Comparison of ENCODE assay signal across 10 cellular contexts in the genomic region with DNA sequence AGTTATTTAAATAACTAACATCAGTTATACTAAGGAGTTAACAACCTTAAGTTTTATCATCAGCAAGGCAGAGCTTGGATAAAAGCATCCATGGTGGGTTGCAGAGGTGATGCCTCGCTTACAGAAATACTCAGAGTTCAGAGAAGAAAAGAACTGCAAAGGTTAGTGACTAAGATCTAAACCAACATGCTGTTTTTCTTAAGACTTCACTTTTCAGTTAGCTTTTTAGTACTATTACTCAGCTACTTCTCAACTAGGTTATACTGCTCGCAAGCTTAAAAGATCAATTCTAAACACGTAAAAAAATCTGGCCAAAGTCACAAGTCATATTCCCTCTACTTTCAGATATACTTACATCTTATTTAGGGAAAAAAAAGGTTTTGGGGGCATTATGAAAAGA. TPM values are rescaled to one million over a fixed set of nuclear protein-coding genes. Genes with fewer than 3 reads are reported as not detected.
A peak's percentile ranks its signal among the peaks of the same experiment; 100 is the strongest.
DNase-seq lines count a peak whose midpoint lies in the region; ATAC-seq and TF ChIP-seq lines count a peak whose summit lies in the region.
"Had no signal": no experiment of that assay in that cellular context is flagged by ENCODE, and none has a peak within 500 bp of the region (broad histone marks: within the 10 kb centered on the region; RNA-seq: fewer than 3 reads in every experiment).

No MANE protein-coding gene starts in this region.

- H3K36me3 ChIP-seq in BJ (ENCODE audit: control insufficient read depth, insufficient read depth, low read length) = peaks cover 3% of the 10 kb centered on the region; the same call in 1 of the 2 replicates
- H3K36me3 ChIP-seq in HEK293 (ENCODE audit: control insufficient read depth in 2 of 2, insufficient read depth in 1 of 2, low read length in 2 of 2) = peaks cover 17 to 20% of the 10 kb centered on the region in 2 experiments; a peak in 2 of 3 replicates

- intact Hi-C loops in natural killer cell (cut with micrococcal nuclease) = loop anchor here (5.0 kb wide), 1 partner anchor 273 kb away; the partner anchor contains the start of genes FAM216A and GPN3

- H3K4me3 ChIP-seq in BJ (ENCODE audit: low read depth, low read length) = 0 out of 2 replicates have a peak overlapping the region, but pooled peaks have one; percentile 2
- H3K4me3 ChIP-seq in HEK293 (ENCODE audit: low read depth, low read length) = no peak overlapping the region
- peak overlapping the region; percentile 5 for H3K4me3 ChIP-seq in astrocyte of the cerebellum (ENCODE audit: low read depth, low read length)

- H3K36me3 Mint-ChIP-seq in natural killer cell = peaks cover 7% of the 10 kb centered on the region

- no peaks in the 10 kb centered on the region for H3K27me3 Mint-ChIP-seq in natural killer cell (ENCODE audit: low read depth in 2 of 2)

- ATAC-seq in natural killer cell (no peak), GM19328 (IDR thresholded peaks at IDR 0.05; ENCODE audit: unreplicated experiment) (no peak)

- H3K9me3 Mint-ChIP-seq in natural killer cell = no peaks in the 10 kb centered on the region

- peak overlapping the region; percentile 95 to 96 for H3K27ac Mint-ChIP-seq in natural killer cell

- POLR2A ChIA-PET in BJ (lab: Charles Lee) (interaction anchor here (0.5 kb wide), 1 partner anchor 64 kb away, joined by 4 read pairs; no protein-coding TSS in a partner anchor), HEK293 (lab: Yijun Ruan, JAX) (no interaction called here)

- no peaks in the 10 kb centered on the region for H3K9me3 ChIP-seq in HEK293 (ENCODE audit: control insufficient read depth, insufficient read depth, low read depth, low read length)

- CTCF ChIA-PET in BJ (lab: Yijun Ruan, JAX) = interaction anchor here (0.6 to 0.7 kb wide), 2 partner anchors 9 to 1216 kb away, joined by 3 read pairs; no protein-coding TSS in a partner anchor
- CTCF ChIA-PET in HEK293 (lab: Yijun Ruan, JAX) = interaction anchor here (0.5 to 2.3 kb wide), 5 partner anchors 28 to 529 kb away, joined by 3 to 7 read pairs (median 3); no protein-coding TSS in a partner anchor

- H3K4me3 Mint-ChIP-seq in natural killer cell = peak overlapping the region; percentile 70

- DNase-seq in BJ (ENCODE audit: low read depth) (no peak), astrocyte of the cerebellum (ENCODE audit: low read depth) (no peak), natural killer cell (no peak), AG08396 (ENCODE audit: low spot score) (no peak), LoVo (ENCODE audit: low spot score) (no peak)
- DNase-seq in central memory CD4-positive, alpha-beta T cell = no peak
- DNase-seq: NCI-H1930; stimulated activated CD4-positive, alpha-beta T cell treated with anti-CD3 and anti-CD28 coated beads, Interleukin-4, amount 100 ng/mL, for 24 hours had no signal

- in situ Hi-C loops in astrocyte of the cerebellum (cut with HindIII; ENCODE audit: low sequenced_read_pairs) = no loop called here

- peaks cover 14% of the 10 kb centered on the region for H3K4me1 ChIP-seq in HEK293 (ENCODE audit: control insufficient read depth, insufficient read depth, low read length)

- no peak overlapping the region for H3K27ac ChIP-seq in HEK293 (ENCODE audit: extremely low read depth, low read depth, low read length)

- H3K4me1 Mint-ChIP-seq in natural killer cell = peaks cover 57 to 69% of the 10 kb centered on the region in 2 donors

- TF ChIP-seq CTCF in BJ (IDR thresholded peaks at IDR 0.05; ENCODE audit: insufficient read depth, low read depth, low read length) (no peak), HEK293 (tag by site-specific recombination; IDR thresholded peaks at IDR 0.05) (no peak), astrocyte of the cerebellum (IDR thresholded peaks at IDR 0.05; ENCODE audit: low read depth, low read length, missing control alignments) (no peak), natural killer cell (IDR thresholded peaks at IDR 0.05) (no peak)

- H3K27me3 ChIP-seq in BJ (ENCODE audit: control insufficient read depth, insufficient read depth, low read length) = no peaks in the 10 kb centered on the region

TF ChIP-seq in HEK293, 187 proteins besides CTCF, POLR2A, EP300 and RAD21:
- TF ChIP-seq, protein P1, sequence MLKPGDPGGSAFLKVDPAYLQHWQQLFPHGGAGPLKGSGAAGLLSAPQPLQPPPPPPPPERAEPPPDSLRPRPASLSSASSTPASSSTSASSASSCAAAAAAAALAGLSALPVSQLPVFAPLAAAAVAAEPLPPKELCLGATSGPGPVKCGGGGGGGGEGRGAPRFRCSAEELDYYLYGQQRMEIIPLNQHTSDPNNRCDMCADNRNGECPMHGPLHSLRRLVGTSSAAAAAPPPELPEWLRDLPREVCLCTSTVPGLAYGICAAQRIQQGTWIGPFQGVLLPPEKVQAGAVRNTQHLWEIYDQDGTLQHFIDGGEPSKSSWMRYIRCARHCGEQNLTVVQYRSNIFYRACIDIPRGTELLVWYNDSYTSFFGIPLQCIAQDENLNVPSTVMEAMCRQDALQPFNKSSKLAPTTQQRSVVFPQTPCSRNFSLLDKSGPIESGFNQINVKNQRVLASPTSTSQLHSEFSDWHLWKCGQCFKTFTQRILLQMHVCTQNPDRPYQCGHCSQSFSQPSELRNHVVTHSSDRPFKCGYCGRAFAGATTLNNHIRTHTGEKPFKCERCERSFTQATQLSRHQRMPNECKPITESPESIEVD (tag by site-specific recombination; IDR thresholded peaks at IDR 0.05) = peak; percentile 67
- no peak for TF ChIP-seq ZNF157 (tag by site-specific recombination; IDR thresholded peaks at IDR 0.05)
- TF ChIP-seq ZBTB11 (tag by site-specific recombination; conservative IDR thresholded peaks at IDR 0.05; ENCODE audit: low read depth) = 0 out of 2 replicates have a peak, but pooled peaks have one; percentile 5
- TF ChIP-seq ZFP37 (tag by site-specific recombination; IDR thresholded peaks at IDR 0.05) = no peak

RNA-seq across cellular contexts. Expression of gene PPP1CC, which starts 2.8 kb away (rescaled TPM):
- 58.1 and 91.5 TPM in 2 replicates for polyA plus RNA-seq in BJ (2011; rRNA removed)
- 30.9 and 35.0 TPM in 2 replicates for polyA minus RNA-seq in BJ (2011; rRNA and poly(A)+ RNA removed)
- 100 to 1,000 TPM; 114 to 121 (median 117) TPM for total RNA-seq in natural killer cell

RNA-seq across cellular contexts. Expression of gene HVCN1, which starts 51.0 kb away (rescaled TPM):
- polyA plus RNA-seq in BJ (2011; rRNA removed) = 2.6 and 3.9 TPM in 2 replicates
- polyA minus RNA-seq in BJ (2011; rRNA and poly(A)+ RNA removed) = 0.31 and 1.2 TPM in 2 replicates
- total RNA-seq in natural killer cell = 10 to 100 TPM; 12.5 to 18.4 (median 18.0) TPM
